Comparison of ENCODE assay signal across 8 cellular contexts in the genomic region with DNA sequence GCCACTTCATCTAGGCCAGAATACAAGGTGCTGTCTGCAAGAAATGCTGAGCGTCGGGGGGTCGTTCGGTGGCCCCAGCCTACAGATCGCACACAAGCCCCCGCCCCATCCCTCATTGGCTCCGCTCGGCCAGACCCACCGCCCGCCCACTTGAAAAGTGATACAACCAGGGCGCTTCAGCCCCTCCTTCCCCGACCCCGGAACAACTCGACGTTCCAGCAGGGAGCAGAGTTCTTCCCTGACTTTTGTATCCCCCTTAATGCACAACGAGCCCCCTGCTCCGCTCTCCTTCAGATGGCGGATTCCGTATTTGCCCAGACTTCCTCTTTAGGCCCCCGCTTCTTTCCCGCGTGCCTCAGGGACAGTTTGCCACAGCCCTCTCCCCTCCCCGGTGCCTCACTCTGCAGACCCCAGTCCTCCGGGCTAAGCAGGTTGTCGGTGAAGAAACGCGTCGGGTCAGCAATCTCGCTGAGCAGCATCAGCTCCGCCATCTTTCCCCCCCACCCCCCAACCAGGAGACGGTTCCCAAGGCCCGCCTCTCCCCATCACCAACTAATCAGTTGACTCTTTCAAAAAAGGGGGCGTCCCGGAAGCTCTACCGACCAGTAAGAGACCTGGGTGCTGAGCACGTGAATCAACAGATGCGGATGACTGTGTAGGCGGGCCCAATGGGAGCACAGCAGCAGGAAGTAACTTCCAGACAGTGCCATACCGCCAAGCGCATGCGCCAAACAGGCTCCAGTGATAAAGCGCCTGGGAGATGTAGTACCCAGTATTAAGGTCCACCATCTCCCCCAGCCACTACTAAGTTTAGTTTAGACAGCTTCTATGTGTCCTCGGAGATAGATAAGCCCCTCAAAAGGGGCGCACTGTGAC. TPM values are rescaled to one million over a fixed set of nuclear protein-coding genes. Genes with fewer than 3 reads are reported as not detected.
DNase-seq lines count a peak whose midpoint lies in the region; ATAC-seq and TF ChIP-seq lines count a peak whose summit lies in the region.

A gene (minus strand): TSS at position 530 of the 876 bp plus-strand sequence. CDS start 39 bp downstream, at position 491.

- peak within 1 kb of the TSS; percentile 89 for H3K4me3 Mint-ChIP-seq in activated T-helper 17 cell treated with anti-CD3 and anti-CD28 coated beads, Interleukin-2, amount 50 U/mL, for 72 hours
- peak within 1 kb of the TSS; percentile 96 to 100 (median 98) for H3K4me3 Mint-ChIP-seq in naive thymus-derived CD4-positive, alpha-beta T cell
- peak within 1 kb of the TSS; percentile 98 to 99 for H3K4me3 Mint-ChIP-seq in stimulated activated naive B cell treated with anti-CD40 and anti-IgM and Interleukin-4, amounts not matched to agents 10 μg/mL and 1 μg/mL and 100 μg/mL, for 72 hours

- CTCF ChIA-PET in RWPE1 (lab: Yijun Ruan, JAX), result interaction anchor here (1.2 to 2.1 kb wide), 2 partner anchors 10 to 13 kb away, joined by 4 to 11 read pairs; no protein-coding TSS in a partner anchor
- CTCF ChIA-PET in naive thymus-derived CD4-positive, alpha-beta T cell (lab: Charles Lee), result interaction anchor here (0.6 to 1.2 kb wide), 7 partner anchors 9 to 1118 kb away, joined by 3 to 4 read pairs (median 3); no protein-coding TSS in a partner anchor

- H3K4me3 ChIP-seq in LNCaP clone FGC (ENCODE audit: low read depth, low read length) (peak within 1 kb of the TSS; percentile 99), fibroblast of lung (replicated peaks in 1 of 4; ENCODE audit: control extremely low read depth in 1 of 4, insufficient read depth in 1 of 4, low read depth in 3 of 4, low read length in 4 of 4) (peak within 1 kb of the TSS; percentile 80 to 99 (median 90))
- H3K4me3 ChIP-seq in naive thymus-derived CD4-positive, alpha-beta T cell (ENCODE audit: low read length), result peak within 1 kb of the TSS; percentile 96

- DNase-seq in Daoy (ENCODE audit: low read depth), result peak; percentile 100
- peak; percentile 89 for DNase-seq in GOT3 (lab: John Stamatoyannopoulos, UW)
- DNase-seq in LNCaP clone FGC (ENCODE audit: low read depth), result peak; percentile 99
- peak; percentile 99 for DNase-seq in RWPE1 (ENCODE audit: low spot score)
- peak; percentile 100 for DNase-seq in fibroblast of lung (ENCODE audit: low read depth in 2 of 2)
- peak; percentile 80 to 100 (median 96) for DNase-seq in naive thymus-derived CD4-positive, alpha-beta T cell
- peak; percentile 96 for DNase-seq in stimulated activated naive B cell treated with anti-CD40 and anti-IgM and Interleukin-4, amounts not matched to agents 10 μg/mL and 1 μg/mL and 100 μg/mL, for 72 hours

- H3K27ac Mint-ChIP-seq in activated T-helper 17 cell treated with anti-CD3 and anti-CD28 coated beads, Interleukin-2, amount 50 U/mL, for 72 hours, result peak within 1 kb of the TSS; percentile 98
- peak within 1 kb of the TSS; percentile 83 to 98 (median 97) for H3K27ac Mint-ChIP-seq in naive thymus-derived CD4-positive, alpha-beta T cell
- H3K27ac Mint-ChIP-seq in stimulated activated naive B cell treated with anti-CD40 and anti-IgM and Interleukin-4, amounts not matched to agents 10 μg/mL and 1 μg/mL and 100 μg/mL, for 72 hours, result peak within 1 kb of the TSS; percentile 99

- H3K36me3 Mint-ChIP-seq in activated T-helper 17 cell treated with anti-CD3 and anti-CD28 coated beads, Interleukin-2, amount 50 U/mL, for 72 hours (ENCODE audit: low read depth), result peaks cover 52% of the 10 kb centered on the region
- peaks cover 4 to 24% (median 17%) of the 10 kb centered on the region in 5 donors for H3K36me3 Mint-ChIP-seq in naive thymus-derived CD4-positive, alpha-beta T cell
- H3K36me3 Mint-ChIP-seq in stimulated activated naive B cell treated with anti-CD40 and anti-IgM and Interleukin-4, amounts not matched to agents 10 μg/mL and 1 μg/mL and 100 μg/mL, for 72 hours, result peaks cover 22 to 26% of the 10 kb centered on the region in 2 donors

- H2AFZ ChIP-seq in fibroblast of lung (ENCODE audit: low read length), result peak within 1 kb of the TSS; percentile 88

- H3K4me1 Mint-ChIP-seq in activated T-helper 17 cell treated with anti-CD3 and anti-CD28 coated beads, Interleukin-2, amount 50 U/mL, for 72 hours, result peaks cover 27% of the 10 kb centered on the region
- peaks cover 38 to 66% (median 53%) of the 10 kb centered on the region in 7 donors for H3K4me1 Mint-ChIP-seq in naive thymus-derived CD4-positive, alpha-beta T cell
- peaks cover 24 to 63% of the 10 kb centered on the region in 2 donors for H3K4me1 Mint-ChIP-seq in stimulated activated naive B cell treated with anti-CD40 and anti-IgM and Interleukin-4, amounts not matched to agents 10 μg/mL and 1 μg/mL and 100 μg/mL, for 72 hours

- peaks cover 8% of the 10 kb centered on the region for H3K4me1 ChIP-seq in fibroblast of lung (ENCODE audit: control insufficient read depth, extremely low read depth, insufficient read depth, low read length)
- H3K4me1 ChIP-seq in naive thymus-derived CD4-positive, alpha-beta T cell (ENCODE audit: control insufficient read depth in 2 of 2, insufficient read depth in 2 of 2, low read length in 2 of 2), result peaks cover 33% of the 10 kb centered on the region in 2 donors

- H3K27ac ChIP-seq in RWPE1 (peak within 1 kb of the TSS; percentile 89), fibroblast of lung (ENCODE audit: insufficient read depth, low read length) (peak within 1 kb of the TSS; percentile 93)
- H3K27ac ChIP-seq in naive thymus-derived CD4-positive, alpha-beta T cell (ENCODE audit: low read depth, low read length), result peak within 1 kb of the TSS; percentile 92

- intact Hi-C loops in naive thymus-derived CD4-positive, alpha-beta T cell (cut with micrococcal nuclease), result loop anchor here (1.0 to 5.0 kb wide), 11 partner anchors 9 to 1915 kb away; a partner anchor contains a TSS

- TF ChIP-seq CTCF in LNCaP clone FGC (IDR thresholded peaks at IDR 0.05; ENCODE audit: control insufficient read depth, extremely low read depth, insufficient read depth), result no peak
- TF ChIP-seq CTCF in RWPE1 (conservative IDR thresholded peaks at IDR 0.05; ENCODE audit: low read depth), result no peak
- TF ChIP-seq CTCF in fibroblast of lung (conservative IDR thresholded peaks at IDR 0.05 in 1 of 2, IDR thresholded peaks at IDR 0.05 in 1 of 2; ENCODE audit: low read depth in 1 of 2, low read length in 2 of 2), result no peak

- peaks cover 14% of the 10 kb centered on the region for H3K79me2 ChIP-seq in fibroblast of lung (ENCODE audit: control insufficient read depth, insufficient read depth, low read length)

- no peaks in the 10 kb centered on the region for H3K9me3 ChIP-seq in fibroblast of lung (ENCODE audit: control insufficient read depth, insufficient read depth, low read depth, low read length)
- H3K9me3 ChIP-seq in naive thymus-derived CD4-positive, alpha-beta T cell (ENCODE audit: control insufficient read depth in 2 of 3, low read length in 3 of 3), result no peaks in the 10 kb centered on the region

- no peaks in the 10 kb centered on the region for H3K27me3 Mint-ChIP-seq in activated T-helper 17 cell treated with anti-CD3 and anti-CD28 coated beads, Interleukin-2, amount 50 U/mL, for 72 hours
- peaks cover 0 to 4% (median 0%) of the 10 kb centered on the region in 5 donors for H3K27me3 Mint-ChIP-seq in naive thymus-derived CD4-positive, alpha-beta T cell
- no peaks in the 10 kb centered on the region for H3K27me3 Mint-ChIP-seq in stimulated activated naive B cell treated with anti-CD40 and anti-IgM and Interleukin-4, amounts not matched to agents 10 μg/mL and 1 μg/mL and 100 μg/mL, for 72 hours

- no peaks in the 10 kb centered on the region for H3K27me3 ChIP-seq in fibroblast of lung (ENCODE audit: control insufficient read depth, insufficient read depth, low read length)
- H3K27me3 ChIP-seq in naive thymus-derived CD4-positive, alpha-beta T cell (ENCODE audit: control insufficient read depth in 2 of 2, insufficient read depth in 2 of 2, low read length in 2 of 2), result no peaks in the 10 kb centered on the region

- peaks cover 5% of the 10 kb centered on the region for H3K36me3 ChIP-seq in fibroblast of lung (ENCODE audit: control insufficient read depth, insufficient read depth, low read length)
- peaks cover 7 to 34% (median 9%) of the 10 kb centered on the region in 3 experiments for H3K36me3 ChIP-seq in naive thymus-derived CD4-positive, alpha-beta T cell (ENCODE audit: control insufficient read depth in 2 of 3, insufficient read depth in 3 of 3, low read length in 3 of 3)

- H3K4me2 ChIP-seq in fibroblast of lung (ENCODE audit: extremely low read depth, insufficient read depth, low read length), result peak within 1 kb of the TSS; percentile 99

- ATAC-seq in activated T-helper 17 cell treated with anti-CD3 and anti-CD28 coated beads, Interleukin-2, amount 50 U/mL, for 72 hours (replicated peaks), result peak; percentile 93
- ATAC-seq in naive thymus-derived CD4-positive, alpha-beta T cell, result peak; percentile 97
- ATAC-seq in stimulated activated naive B cell treated with anti-CD40 and anti-IgM and Interleukin-4, amounts not matched to agents 10 μg/mL and 1 μg/mL and 100 μg/mL, for 72 hours (replicated peaks), result peak; percentile 90 to 92

- H4K20me1 ChIP-seq in fibroblast of lung (ENCODE audit: control insufficient read depth, extremely low read depth, insufficient read depth, low read length), result no peaks in the 10 kb centered on the region

- POLR2A ChIA-PET in RWPE1 (lab: Yijun Ruan, JAX; ENCODE audit: low non-redundant PET), result interaction anchor here (0.6 to 0.7 kb wide), 2 partner anchors 14 to 37 kb away, joined by 3 read pairs; no protein-coding TSS in a partner anchor
- POLR2A ChIA-PET in naive thymus-derived CD4-positive, alpha-beta T cell (lab: Charles Lee), result interaction anchor here (0.6 to 5.1 kb wide), 12 partner anchors 9 to 1321 kb away, joined by 3 to 79 read pairs (median 4); a partner anchor contains a TSS

- H3K9me3 Mint-ChIP-seq in activated T-helper 17 cell treated with anti-CD3 and anti-CD28 coated beads, Interleukin-2, amount 50 U/mL, for 72 hours, result no peaks in the 10 kb centered on the region
- H3K9me3 Mint-ChIP-seq in naive thymus-derived CD4-positive, alpha-beta T cell, result peaks cover 0 to 2% (median 0%) of the 10 kb centered on the region in 11 donors
- no peaks in the 10 kb centered on the region for H3K9me3 Mint-ChIP-seq in stimulated activated naive B cell treated with anti-CD40 and anti-IgM and Interleukin-4, amounts not matched to agents 10 μg/mL and 1 μg/mL and 100 μg/mL, for 72 hours

- H3K9ac ChIP-seq in fibroblast of lung (ENCODE audit: insufficient read depth, low read length), result peak within 1 kb of the TSS; percentile 85

RNA-seq across cellular contexts. Expression of the gene that starts here (rescaled TPM):
- 16.6 and 17.7 TPM in 2 replicates for total RNA-seq in Daoy (2014; rRNA removed; shearing (Covaris generic))
- total RNA-seq in activated T-helper 17 cell treated with anti-CD3 and anti-CD28 coated beads, Interleukin-2, amount 50 U/mL, for 72 hours, result 10 to 100 TPM; 73.4 to 99.9 TPM
- total RNA-seq in fibroblast of lung, result 8.0 and 15.7 TPM in 2 replicates
- polyA plus RNA-seq in fibroblast of lung, result 35.5 and 36.2 TPM in 2 replicates
- 48.2 and 63.6 TPM in 2 replicates for polyA plus RNA-seq in fibroblast of lung (2012)
- 113 and 115 TPM in 2 replicates for polyA minus RNA-seq in fibroblast of lung (ENCODE audit: low replicate concordance)
- total RNA-seq in naive thymus-derived CD4-positive, alpha-beta T cell, result 100 to 1,000 TPM; 115 to 168 (median 142) TPM
- polyA plus RNA-seq in naive thymus-derived CD4-positive, alpha-beta T cell, result 10 to 100 TPM; 28.0 to 29.0 TPM

Comparison
In these comparisons a context has a peak if more than half of its experiments do, and no peak if none do; other contexts are left out.
1. Peak in every context shown above with its lines: DNase-seq, ATAC-seq, H3K4me3 ChIP-seq and H3K27ac ChIP-seq.